1 cellular context compared by ENCODE assay signal in genomic region chr18:51017140-51017874, GRCh38.
TF ChIP-seq lines count a peak whose summit lies in the region.

No MANE protein-coding gene starts in this region.

TF ChIP-seq in HepG2, 621 proteins besides CTCF, POLR2A, EP300 and RAD21:
- TF ChIP-seq ZNF616 (CRISPR knock-in tag; IDR thresholded peaks at IDR 0.05; ENCODE audit: low read depth) (no peak), AFF4 (CRISPR knock-in tag; IDR thresholded peaks at IDR 0.05) (no peak), SIN3A (IDR thresholded peaks at IDR 0.05; ENCODE audit: borderline replicate concordance, low read depth, low read length) (no peak), ZFP91 (CRISPR knock-in tag; IDR thresholded peaks at IDR 0.05; ENCODE audit: borderline replicate concordance) (no peak), SATB2 (CRISPR knock-in tag; IDR thresholded peaks at IDR 0.05) (no peak), ZNF256 (CRISPR knock-in tag; conservative IDR thresholded peaks at IDR 0.05) (no peak), ZNF691 (CRISPR knock-in tag; IDR thresholded peaks at IDR 0.05; ENCODE audit: borderline replicate concordance, low read depth) (no peak), MLLT10 (CRISPR knock-in tag; IDR thresholded peaks at IDR 0.05) (no peak), NONO (IDR thresholded peaks at IDR 0.05) (no peak), NONO (CRISPR knock-in tag; conservative IDR thresholded peaks at IDR 0.05) (no peak), ZNF724P (CRISPR knock-in tag; IDR thresholded peaks at IDR 0.05; ENCODE audit: borderline replicate concordance) (no peak), FIP1L1 (IDR thresholded peaks at IDR 0.05; ENCODE audit: borderline replicate concordance, insufficient read depth, low read depth, low read length) (no peak), KLF15 (CRISPR knock-in tag; IDR thresholded peaks at IDR 0.05; ENCODE audit: borderline replicate concordance) (no peak), TAF15 (IDR thresholded peaks at IDR 0.05; ENCODE audit: low read depth, low read length, poor library complexity, severe bottlenecking) (no peak), DNMT1 (CRISPR knock-in tag; IDR thresholded peaks at IDR 0.05) (no peak), ZNF740 (CRISPR knock-in tag; IDR thresholded peaks at IDR 0.05) (no peak), ZBTB3 (CRISPR knock-in tag; IDR thresholded peaks at IDR 0.05; ENCODE audit: borderline replicate concordance, low read depth) (no peak), ZNF350 (CRISPR knock-in tag; IDR thresholded peaks at IDR 0.05; ENCODE audit: borderline replicate concordance, low read depth) (no peak)
